1 cellular context compared by ENCODE assay signal in genomic region chr3:134250717-134251220, GRCh38.
TF ChIP-seq lines count a peak whose summit lies in the region.

Gene RYK (minus strand): TSS chr3:134250859. CDS start chr3:134250654, 205 bp downstream.

TF ChIP-seq in K562, 482 proteins besides CTCF, POLR2A, EP300 and RAD21 (continued from another document and continues in another):
- no peak for TF ChIP-seq AFF1 (IDR thresholded peaks at IDR 0.05; ENCODE audit: low read depth in 1 of 2, partially characterized antibody in 2 of 2)
- TF ChIP-seq HDAC2 (IDR thresholded peaks at IDR 0.05): no peak
- TF ChIP-seq ZNF592 (IDR thresholded peaks at IDR 0.05): peak; percentile 54; the same call in 1 of the 2 replicates
- peak; percentile 48; the same call in 1 of the 2 replicates for TF ChIP-seq ELF1 (tag; IDR thresholded peaks at IDR 0.05)
- no peak for TF ChIP-seq HNRNPLL (IDR thresholded peaks at IDR 0.05; ENCODE audit: low read depth, low read length, poor library complexity, severe bottlenecking)
- TF ChIP-seq SUPT5H (IDR thresholded peaks at IDR 0.05): peak; percentile 77
- TF ChIP-seq NR0B1 (IDR thresholded peaks at IDR 0.05; ENCODE audit: partially characterized antibody): no peak
- TF ChIP-seq FOS (IDR thresholded peaks at IDR 0.05; ENCODE audit: extremely low read depth, insufficient read length): no peak
- no peak for TF ChIP-seq ZNF780A (CRISPR knock-in tag; IDR thresholded peaks at IDR 0.05)
- no peak for TF ChIP-seq REST (CRISPR knock-in tag; IDR thresholded peaks at IDR 0.05; ENCODE audit: low read depth)
- no peak for TF ChIP-seq NKRF (IDR thresholded peaks at IDR 0.05; ENCODE audit: borderline replicate concordance)
- no peak for TF ChIP-seq ELK3 (CRISPR knock-in tag; IDR thresholded peaks at IDR 0.05)
- no peak for TF ChIP-seq E2F1 (CRISPR knock-in tag; IDR thresholded peaks at IDR 0.05)
- no peak for TF ChIP-seq ZBED1 (IDR thresholded peaks at IDR 0.05)
- TF ChIP-seq NR4A1 (CRISPR knock-in tag; IDR thresholded peaks at IDR 0.05): no peak
- no peak for TF ChIP-seq NR4A1 (tag; IDR thresholded peaks at IDR 0.05)
- TF ChIP-seq ZBTB26 (CRISPR knock-in tag; IDR thresholded peaks at IDR 0.05): no peak
- no peak for TF ChIP-seq TAF7 (tag; IDR thresholded peaks at IDR 0.05)
- TF ChIP-seq PHF20 (IDR thresholded peaks at IDR 0.05; ENCODE audit: partially characterized antibody): peak; percentile 51
- TF ChIP-seq KHSRP (IDR thresholded peaks at IDR 0.05): no peak
- no peak for TF ChIP-seq ZNF277 (CRISPR knock-in tag; IDR thresholded peaks at IDR 0.05; ENCODE audit: borderline replicate concordance)
- peak; percentile 52; the same call in 1 of the 2 replicates for TF ChIP-seq ZNF76 (CRISPR knock-in tag; IDR thresholded peaks at IDR 0.05; ENCODE audit: borderline replicate concordance)
- TF ChIP-seq DEAF1 (CRISPR knock-in tag; IDR thresholded peaks at IDR 0.05): no peak
- TF ChIP-seq BRF2 (IDR thresholded peaks at IDR 0.05; ENCODE audit: borderline replicate concordance, insufficient read depth, insufficient read length): no peak
- TF ChIP-seq CREB3 (tag; conservative IDR thresholded peaks at IDR 0.05; ENCODE audit: low read depth): no peak
- TF ChIP-seq NFE2 (IDR thresholded peaks at IDR 0.05; ENCODE audit: low read depth): no peak
- TF ChIP-seq IRF2 (CRISPR knock-in tag; IDR thresholded peaks at IDR 0.05): no peak
- TF ChIP-seq RFX1 (IDR thresholded peaks at IDR 0.05): no peak
